8 cellular contexts compared by ENCODE assay signal in the genomic region with DNA sequence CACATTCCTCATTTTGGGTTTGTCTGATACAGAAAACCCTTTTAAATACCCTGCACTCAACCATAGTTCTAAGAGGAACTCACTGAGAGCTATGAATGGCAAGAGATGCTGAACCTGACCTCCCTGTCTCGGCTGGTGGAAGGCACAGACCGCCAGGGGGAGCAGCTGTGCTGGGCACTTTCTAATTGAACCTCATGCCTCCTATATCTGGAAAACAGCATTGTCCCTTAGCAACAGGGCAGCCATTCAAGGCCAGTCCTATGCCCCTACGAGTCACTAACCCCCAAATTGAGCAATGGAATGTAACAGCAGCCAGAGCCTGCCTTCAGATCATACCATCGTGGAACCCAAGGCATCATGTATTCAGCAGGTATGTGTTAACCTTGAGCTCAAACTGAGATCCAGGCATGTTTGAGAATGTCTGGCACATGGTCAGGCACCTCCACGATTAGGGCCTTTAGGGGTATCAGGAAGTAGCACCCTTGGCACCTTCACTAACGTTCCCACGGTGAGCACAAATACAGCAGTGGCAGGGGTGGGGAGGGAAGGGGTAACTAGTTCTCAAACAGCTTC. TPM values are rescaled to one million over a fixed set of nuclear protein-coding genes. Genes with fewer than 3 reads are reported as not detected.
DNase-seq lines count a peak whose midpoint lies in the region; ATAC-seq and TF ChIP-seq lines count a peak whose summit lies in the region.

No MANE protein-coding gene starts in this region.

- intact Hi-C loops in heart left ventricle (cut with DNase I): loop anchor here in 1 of 10 donors (5.0 kb wide), 1 partner anchor 38 kb away; a partner anchor contains a TSS
- intact Hi-C loops in sigmoid colon (cut with DNase I): no loop called here

- TF ChIP-seq POLR2A in heart left ventricle (IDR thresholded peaks at IDR 0.05) (no peak), sigmoid colon (IDR thresholded peaks at IDR 0.05) (no peak)

- 37 to 45% (median 41%) methylated on average over 7 of the region's 7 CpGs for WGBS in heart left ventricle, 4 donors
- 25 to 45% methylated on average over 7 of the region's 7 CpGs for WGBS in sigmoid colon, 2 donors

- ATAC-seq in CD4-positive, CD25-positive, alpha-beta regulatory T cell (ENCODE audit: low read depth in 2 of 2): peak; percentile 24 to 36
- ATAC-seq in GM19324 (IDR thresholded peaks at IDR 0.05; ENCODE audit: low FRiP score, unreplicated experiment): peak; percentile 36
- peak in 3 of 4 donors; percentile 33 to 64 (median 63) for ATAC-seq in heart left ventricle
- no peak for ATAC-seq in GM19455 (IDR thresholded peaks at IDR 0.05; ENCODE audit: unreplicated experiment)

- H3K36me3 ChIP-seq in CD4-positive, CD25-positive, alpha-beta regulatory T cell (ENCODE audit: control insufficient read depth, insufficient read depth, low read length): no peaks in the 10 kb centered on the region
- H3K36me3 ChIP-seq in SJSA1 (no peaks in the 10 kb centered on the region), heart left ventricle (no peaks in the 10 kb centered on the region), sigmoid colon (no peaks in the 10 kb centered on the region)

- peak; percentile 23 to 58 (median 42) for DNase-seq in CD4-positive, CD25-positive, alpha-beta regulatory T cell
- DNase-seq in LNCaP clone FGC (ENCODE audit: low read depth) (no peak), SJSA1 (ENCODE audit: low read depth in 1 of 2, low spot score in 2 of 2) (peak; percentile 9 to 44), heart left ventricle (peak; percentile 27 to 67 (median 53)), sigmoid colon (no peak)
- peak; percentile 55 for DNase-seq in activated naive CD4-positive, alpha-beta T cell treated with Interleukin-2 at 50 U/mL for 16 hours

- TF ChIP-seq CTCF in LNCaP clone FGC (IDR thresholded peaks at IDR 0.05; ENCODE audit: control insufficient read depth, extremely low read depth, insufficient read depth): peak; percentile 71
- peak; percentile 40 to 73 (median 60) for TF ChIP-seq CTCF in heart left ventricle (IDR thresholded peaks at IDR 0.05)
- TF ChIP-seq CTCF in sigmoid colon (IDR thresholded peaks at IDR 0.05): peak; percentile 14 to 55 (median 22)

- H3K4me3 Mint-ChIP-seq in CD4-positive, CD25-positive, alpha-beta regulatory T cell: peak overlapping the region in 2 of 4 donors; percentile 35 to 55

- peak overlapping the region in 1 of 3 donors; percentile 1 for H3K27ac Mint-ChIP-seq in CD4-positive, CD25-positive, alpha-beta regulatory T cell

- H3K36me3 Mint-ChIP-seq in CD4-positive, CD25-positive, alpha-beta regulatory T cell: no peaks in the 10 kb centered on the region

- no peak overlapping the region for H3K4me3 ChIP-seq in CD4-positive, CD25-positive, alpha-beta regulatory T cell (ENCODE audit: low read depth, low read length)
- H3K4me3 ChIP-seq in LNCaP clone FGC (ENCODE audit: low read depth, low read length) (no peak overlapping the region), SJSA1 (no peak overlapping the region), heart left ventricle (no peak overlapping the region), sigmoid colon (no peak overlapping the region)

- peaks cover 4 to 30% (median 15%) of the 10 kb centered on the region in 4 donors for H3K4me1 Mint-ChIP-seq in CD4-positive, CD25-positive, alpha-beta regulatory T cell

- H3K9me3 Mint-ChIP-seq in CD4-positive, CD25-positive, alpha-beta regulatory T cell: no peaks in the 10 kb centered on the region

- peaks cover 11% of the 10 kb centered on the region for H3K4me1 ChIP-seq in CD4-positive, CD25-positive, alpha-beta regulatory T cell (ENCODE audit: control insufficient read depth, insufficient read depth, low read length, poor library complexity, severe bottlenecking)
- H3K4me1 ChIP-seq in SJSA1 (replicated peaks): no peaks in the 10 kb centered on the region
- peaks cover 0 to 5% (median 0%) of the 10 kb centered on the region in 12 donors for H3K4me1 ChIP-seq in heart left ventricle
- H3K4me1 ChIP-seq in sigmoid colon: peaks cover 0 to 12% (median 8%) of the 10 kb centered on the region in 4 donors

- TF ChIP-seq EP300 in sigmoid colon (IDR thresholded peaks at IDR 0.05): no peak

- H3K9me3 ChIP-seq in CD4-positive, CD25-positive, alpha-beta regulatory T cell (ENCODE audit: control insufficient read depth in 2 of 2, low read length in 2 of 2): no peaks in the 10 kb centered on the region
- H3K9me3 ChIP-seq in SJSA1 (replicated peaks) (no peaks in the 10 kb centered on the region), heart left ventricle (no peaks in the 10 kb centered on the region), sigmoid colon (no peaks in the 10 kb centered on the region)

- peaks cover 4% of the 10 kb centered on the region for H3K27me3 Mint-ChIP-seq in CD4-positive, CD25-positive, alpha-beta regulatory T cell

- no peaks in the 10 kb centered on the region for H3K27me3 ChIP-seq in CD4-positive, CD25-positive, alpha-beta regulatory T cell (ENCODE audit: control insufficient read depth, insufficient read depth, low read length)
- H3K27me3 ChIP-seq in SJSA1 (replicated peaks) (no peaks in the 10 kb centered on the region), heart left ventricle (no peaks in the 10 kb centered on the region), sigmoid colon (no peaks in the 10 kb centered on the region)

- no peak overlapping the region for H3K27ac ChIP-seq in CD4-positive, CD25-positive, alpha-beta regulatory T cell (ENCODE audit: insufficient read depth, low read length, poor library complexity, severe bottlenecking)
- H3K27ac ChIP-seq in SJSA1: no peak overlapping the region
- H3K27ac ChIP-seq in heart left ventricle: no peak overlapping the region
- no peak overlapping the region for H3K27ac ChIP-seq in sigmoid colon

RNA-seq across cellular contexts. Expression of a gene that starts 5.1 kb away (rescaled TPM):
- total RNA-seq in CD4-positive, CD25-positive, alpha-beta regulatory T cell: 2.2 TPM
- polyA plus RNA-seq in CD4-positive, CD25-positive, alpha-beta regulatory T cell: under 1 TPM; 0.21 to 0.79 (median 0.40) TPM
- total RNA-seq in SJSA1 (2014; rRNA removed; shearing (Covaris generic)): 0.66 and 0.87 TPM in 2 replicates
- total RNA-seq in heart left ventricle (1 to 10 TPM in 8 of 9 donors, under 1 TPM in 1; 0.67 to 4.3 (median 2.2) TPM), sigmoid colon (1 to 10 TPM; 1.6 to 5.4 (median 2.9) TPM)
- polyA plus RNA-seq in heart left ventricle (1 to 10 TPM; 1.1 to 2.3 TPM), sigmoid colon (1 to 10 TPM in 2 of 3 donors, under 1 TPM in 1; 0.60 to 1.8 (median 1.2) TPM)

RNA-seq across cellular contexts. Expression of a gene that starts 38.0 kb away (rescaled TPM):
- total RNA-seq in CD4-positive, CD25-positive, alpha-beta regulatory T cell: 1.3 TPM
- polyA plus RNA-seq in CD4-positive, CD25-positive, alpha-beta regulatory T cell: under 1 TPM; 0.05 to 0.99 (median 0.43) TPM
- total RNA-seq in SJSA1 (2014; rRNA removed; shearing (Covaris generic)): 2.0 and 3.5 TPM in 2 replicates
- total RNA-seq in heart left ventricle: 1 to 10 TPM; 1.3 to 6.0 (median 2.5) TPM
- polyA plus RNA-seq in heart left ventricle: 1 to 10 TPM in 1 of 2 donors, under 1 TPM in 1; 0.65 to 4.8 TPM
- total RNA-seq in sigmoid colon: 1 to 10 TPM; 1.8 to 3.0 (median 2.3) TPM
- 1 to 10 TPM in 1 of 3 donors, under 1 TPM in 2; under 0.01 to 1.8 (median 0.69) TPM for polyA plus RNA-seq in sigmoid colon

RNA-seq across cellular contexts. Expression of a gene that starts 55.3 kb away (rescaled TPM):
- total RNA-seq in CD4-positive, CD25-positive, alpha-beta regulatory T cell: not detected
- polyA plus RNA-seq in CD4-positive, CD25-positive, alpha-beta regulatory T cell: not detected
- not detected in 2 replicates for total RNA-seq in SJSA1 (2014; rRNA removed; shearing (Covaris generic))
- not detected for total RNA-seq in heart left ventricle
- not detected for polyA plus RNA-seq in heart left ventricle
- total RNA-seq in sigmoid colon: not detected
- polyA plus RNA-seq in sigmoid colon: not detected

Comparison
In these comparisons a context has a peak if more than half of its experiments do, and no peak if none do; other contexts are left out.
1. DNase-seq: peak in CD4-positive, CD25-positive, alpha-beta regulatory T cell (3 of 3), SJSA1 (2 of 2), activated naive CD4-positive, alpha-beta T cell treated with Interleukin-2 at 50 U/mL for 16 hours (single experiment) and heart left ventricle (5 of 5); none in LNCaP clone FGC (single experiment) and sigmoid colon (single experiment).
2. Peak in every context shown above with its lines, with median percentiles within 50 percentile points of each other: CTCF ChIP-seq.